ENCODE assay signal across 10 cellular contexts in the genomic region with DNA sequence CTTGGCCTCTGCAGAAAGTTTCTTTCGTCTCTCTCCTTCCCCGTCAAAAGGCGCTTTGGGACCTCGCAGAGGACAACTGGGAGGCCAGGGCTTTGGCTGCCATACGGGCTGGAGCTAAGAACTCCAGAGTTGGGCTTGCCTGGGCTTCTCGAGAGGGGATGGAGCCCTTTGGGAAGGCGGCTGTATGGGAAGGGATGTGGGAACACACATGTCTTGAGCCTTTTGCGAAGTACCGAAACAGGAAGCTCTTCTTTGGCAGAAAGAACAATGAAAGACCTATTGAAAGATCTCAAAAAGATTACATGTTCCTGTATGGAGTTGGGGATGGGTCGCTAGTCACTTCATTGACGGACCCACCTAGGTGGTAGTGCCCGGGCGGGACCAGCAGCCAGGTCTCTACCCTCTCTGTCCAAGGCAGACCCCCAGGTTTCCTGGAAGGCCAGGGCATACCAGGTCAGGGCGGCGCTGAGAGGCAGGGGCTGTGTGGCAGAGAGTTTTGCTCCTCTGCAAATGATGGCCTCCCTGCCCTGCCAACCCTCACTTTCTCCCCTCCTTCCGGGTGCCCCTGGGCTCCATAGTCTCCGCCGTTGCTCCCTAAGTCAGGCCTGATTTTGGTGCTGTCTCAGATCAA. TPM values are rescaled to one million over a fixed set of nuclear protein-coding genes. Genes with fewer than 3 reads are reported as not detected.
DNase-seq lines count a peak whose midpoint lies in the region; ATAC-seq and TF ChIP-seq lines count a peak whose summit lies in the region.
"Had no signal": no experiment of that assay in that cellular context is flagged by ENCODE, and none has a peak within 500 bp of the region (broad histone marks: within the 10 kb centered on the region; RNA-seq: fewer than 3 reads in every experiment).

No MANE protein-coding gene starts in this region.

- CTCF ChIA-PET in Caco-2 (lab: Charles Lee), result interaction anchor here (0.8 to 4.2 kb wide), 5 partner anchors 14 to 211 kb away, joined by 3 to 34 read pairs (median 3); no protein-coding TSS in a partner anchor

- POLR2A ChIA-PET in Caco-2 (lab: Charles Lee), result interaction anchor here (0.6 to 2.1 kb wide), 6 partner anchors 14 to 299 kb away, joined by 3 to 22 read pairs (median 8); no protein-coding TSS in a partner anchor

- H3K4me3 Mint-ChIP-seq in Caco-2 (ENCODE audit: unreplicated experiment), result peak overlapping the region; percentile 72
- peak overlapping the region; percentile 79 to 84 (median 80) for H3K4me3 Mint-ChIP-seq in nephron

- H3K9me3 ChIP-seq in Caco-2, result no peaks in the 10 kb centered on the region
- H3K9me3 ChIP-seq in colonic mucosa, result no peaks in the 10 kb centered on the region
- H3K9me3 ChIP-seq: SJSA1 had no signal

- H3K4me1 ChIP-seq in Caco-2, result peaks cover 28% of the 10 kb centered on the region
- H3K4me1 ChIP-seq in colonic mucosa, result peaks cover 20% of the 10 kb centered on the region

- H3K4me3 ChIP-seq in Caco-2 (ENCODE audit: low read depth, low read length), result peak overlapping the region; percentile 52
- peak overlapping the region; percentile 67 for H3K4me3 ChIP-seq in colonic mucosa
- H3K4me3 ChIP-seq: SJSA1 had no signal

- intact Hi-C loops in Caco-2 (cut with micrococcal nuclease; ENCODE audit: unreplicated experiment) (loop anchor here (1.0 kb wide), 1 partner anchor 21 kb away; no protein-coding TSS in a partner anchor), colonic mucosa (cut with DNase I) (no loop called here)

- TF ChIP-seq CTCF in Caco-2 (IDR thresholded peaks at IDR 0.05; ENCODE audit: insufficient read depth in 1 of 2, low read depth in 1 of 2, low read length in 1 of 2, severe bottlenecking in 1 of 2, unreplicated experiment in 1 of 2) (no peak), colonic mucosa (IDR thresholded peaks at IDR 0.05) (no peak), nephron (IDR thresholded peaks at IDR 0.05; ENCODE audit: unreplicated experiment in 3 of 3) (no peak)

- H3K27ac Mint-ChIP-seq in Caco-2 (ENCODE audit: unreplicated experiment) (peak overlapping the region; percentile 74), nephron (peak overlapping the region in 1 of 3 experiments; percentile 24)

- DNase-seq in Caco-2 (no peak), MV-4-11 (lab: John Stamatoyannopoulos, UW) (peak; percentile 74), colonic mucosa (peak; percentile 52), NCI-H226 (no peak), T1000 (lab: John Stamatoyannopoulos, UW) (no peak), GM19238 (ENCODE audit: insufficient read length, low spot score) (no peak)
- DNase-seq: right cardiac atrium had no signal

- H3K9ac ChIP-seq in colonic mucosa (ENCODE audit: low read depth in 2 of 2, low read length in 2 of 2), result peak overlapping the region; percentile 98 to 99

- H3K27ac ChIP-seq in colonic mucosa, result peak overlapping the region; percentile 81
- H3K27ac ChIP-seq: SJSA1 had no signal

- H3K27me3 Mint-ChIP-seq in Caco-2 (ENCODE audit: insufficient read depth, unreplicated experiment) (no peaks in the 10 kb centered on the region), nephron (ENCODE audit: low read depth) (peaks cover 84% of the 10 kb centered on the region)

- H3K9me3 Mint-ChIP-seq in Caco-2 (ENCODE audit: unreplicated experiment) (no peaks in the 10 kb centered on the region), nephron (no peaks in the 10 kb centered on the region)

- H3K36me3 ChIP-seq in Caco-2 (ENCODE audit: control insufficient read depth, insufficient read depth, low read length) (peaks cover 6% of the 10 kb centered on the region; the same call in 1 of the 2 replicates), colonic mucosa (no peaks in the 10 kb centered on the region)
- H3K36me3 ChIP-seq: SJSA1 had no signal

- H3K27me3 ChIP-seq in Caco-2 (replicated peaks; ENCODE audit: control insufficient read depth, insufficient read depth, low read length) (no peaks in the 10 kb centered on the region), colonic mucosa (no peaks in the 10 kb centered on the region)

- BruUV-seq in Caco-2 (replicated peaks; lab: Mats Ljungman, UMichigan), result TSS peak; percentile 15

- H3K4me1 Mint-ChIP-seq in Caco-2 (ENCODE audit: low read depth, unreplicated experiment) (peaks cover 37% of the 10 kb centered on the region), nephron (peaks cover 19% of the 10 kb centered on the region)

- no peak for ATAC-seq in GM19455 (IDR thresholded peaks at IDR 0.05; ENCODE audit: unreplicated experiment)

- peaks cover 69% of the 10 kb centered on the region for H3K36me3 Mint-ChIP-seq in Caco-2 (ENCODE audit: insufficient read depth, unreplicated experiment)
- H3K36me3 Mint-ChIP-seq in nephron (ENCODE audit: low read depth), result no peaks in the 10 kb centered on the region

RNA-seq across cellular contexts. Expression of a gene that starts 1.0 kb away (rescaled TPM):
- total RNA-seq in Caco-2 (2022), result 298 and 304 TPM in 2 replicates
- total RNA-seq in colonic mucosa, result 100 to 1,000 TPM; 537 to 604 TPM
- total RNA-seq: SJSA1 had no signal

Comparison
In these comparisons a context has a peak if more than half of its experiments do, and no peak if none do; other contexts are left out.
1. DNase-seq: peak in MV-4-11 (single experiment) and colonic mucosa (single experiment); none in Caco-2 (0 of 2), NCI-H226 (single experiment), T1000 (single experiment) and GM19238 (single experiment).